20 cellular contexts compared by ENCODE assay signal in genomic region chr9:20238921-20239320, GRCh38.
"Had no signal": no experiment of that assay in that cellular context is flagged by ENCODE, and none has a peak within 500 bp of the region (broad histone marks: within the 10 kb centered on the region; RNA-seq: fewer than 3 reads in every experiment).

No MANE protein-coding gene starts in this region.

- DNase-seq: activated CD4-positive, alpha-beta T cell treated with anti-CD3 and anti-CD28 coated beads for 36 hours; activated CD4-positive, CD25-positive, alpha-beta regulatory T cell; activated CD8-positive, alpha-beta memory T cell treated with anti-CD3 and anti-CD28 coated beads, Interleukin-2, amount 10 ng/mL, durations not matched to agents 7 days and 5 days; activated CD8-positive, alpha-beta T cell treated with anti-CD3 and anti-CD28 coated beads, Interleukin-2, amount 10 ng/mL, durations not matched to agents 7 days and 5 days; activated naive CD4-positive, alpha-beta T cell; activated T-cell treated with anti-CD3 and anti-CD28 coated beads, Interleukin-2, amount 50 U/mL, for 48 hours; anterior cingulate cortex; cerebellar nuclear complex; cortex of kidney; effector memory CD8-positive, alpha-beta T cell; left ventricle myocardium inferior; naive thymus-derived CD4-positive, alpha-beta T cell; pancreas; spleen; stimulated activated naive CD4-positive, alpha-beta T cell; testis; transverse colon had no signal

- H3K36me3 ChIP-seq: cardiac muscle cell, left ventricle myocardium inferior, pancreas, prostate gland, spleen, transverse colon had no signal

- H3K27ac ChIP-seq: cardiac muscle cell, left ventricle myocardium inferior, pancreas, prostate gland, spleen, testis, transverse colon had no signal

- H3K4me1 ChIP-seq: left ventricle myocardium inferior, pancreas, prostate gland, testis had no signal

- H3K9me3 ChIP-seq: pancreas, prostate gland, testis, transverse colon had no signal

- H3K4me3 ChIP-seq: cardiac muscle cell, left ventricle myocardium inferior, lung, pancreas, prostate gland, spleen, testis, transverse colon had no signal

- H3K27me3 ChIP-seq: cardiac muscle cell, pancreas, testis, transverse colon had no signal
